ENCODE assay signal across 17 cellular contexts in the genomic region with DNA sequence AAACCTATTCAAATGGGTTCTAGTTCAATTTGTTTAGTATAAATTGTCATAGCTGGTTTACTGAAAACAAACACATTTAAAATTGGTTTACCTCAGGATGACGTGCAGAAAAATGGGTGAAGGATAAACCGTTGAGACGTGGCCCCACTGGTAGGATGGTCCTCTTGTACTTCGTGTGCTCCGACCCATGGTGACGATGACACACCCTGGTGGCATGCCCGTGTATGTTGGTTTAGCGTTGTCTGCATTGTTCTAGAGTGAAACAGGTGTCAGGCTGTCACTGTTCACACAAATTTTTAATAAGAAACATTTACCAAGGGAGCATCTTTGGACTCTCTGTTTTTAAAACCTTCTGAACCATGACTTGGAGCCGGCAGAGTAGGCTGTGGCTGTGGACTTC. TPM values are rescaled to one million over a fixed set of nuclear protein-coding genes. Genes with fewer than 3 reads are reported as not detected.
DNase-seq lines count a peak whose midpoint lies in the region; ATAC-seq lines count a peak whose summit lies in the region.
"Had no signal": no experiment of that assay in that cellular context is flagged by ENCODE, and none has a peak within 500 bp of the region (broad histone marks: within the 10 kb centered on the region; RNA-seq: fewer than 3 reads in every experiment).

No MANE protein-coding gene starts in this region.

- H3K9me3 Mint-ChIP-seq in activated naive CD4-positive, alpha-beta T cell treated with anti-CD3 and anti-CD28 coated beads, Interleukin-2, amount 50 U/mL, for 24 hours = no peaks in the 10 kb centered on the region
- no peaks in the 10 kb centered on the region for H3K9me3 Mint-ChIP-seq in activated naive CD4-positive, alpha-beta T cell treated with anti-CD3 and anti-CD28 coated beads, Interleukin-2, amount 10 ng/mL, durations not matched to agents 7 days and 5 days
- H3K9me3 Mint-ChIP-seq: activated T-helper 2 cell treated with anti-CD3 and anti-CD28 coated beads, Interferon-gamma antibody, Interleukin-2, Interleukin-4, amounts not matched to agents 10 μg/mL and 5 μg/mL and 100 μg/mL, durations not matched to agents 14 hours and 24 hours and 36 hours; HFFc6; neural crest cell had no signal

- peaks cover 71% of the 10 kb centered on the region for H3K4me1 Mint-ChIP-seq in activated naive CD4-positive, alpha-beta T cell treated with anti-CD3 and anti-CD28 coated beads, Interleukin-2, amount 50 U/mL, for 24 hours
- H3K4me1 Mint-ChIP-seq in activated naive CD4-positive, alpha-beta T cell treated with anti-CD3 and anti-CD28 coated beads, Interleukin-2, amount 10 ng/mL, durations not matched to agents 7 days and 5 days = peaks cover 46% of the 10 kb centered on the region
- H3K4me1 Mint-ChIP-seq in T-helper 17 cell = peaks cover 53% of the 10 kb centered on the region

- H3K9me3 ChIP-seq in T-helper 17 cell (ENCODE audit: control insufficient read depth, low read length, poor library complexity, severe bottlenecking) = no peaks in the 10 kb centered on the region
- H3K9me3 ChIP-seq: stomach, vagina had no signal

- DNase-seq in activated naive CD4-positive, alpha-beta T cell treated with anti-CD3 and anti-CD28 coated beads, Interleukin-2, amount 10 ng/mL, durations not matched to agents 7 days and 5 days = no peak
- DNase-seq in T-helper 17 cell = no peak
- DNase-seq in glomerular visceral epithelial cell (ENCODE audit: extremely low spot score) = peak; percentile 66
- DNase-seq in NCI-H446 (lab: John Stamatoyannopoulos, UW) = no peak
- no peak for DNase-seq in GM19240 (ENCODE audit: insufficient read length, low spot score)
- DNase-seq in cortex of kidney (lab: John Stamatoyannopoulos, UW) = no peak
- DNase-seq: activated CD4-positive, alpha-beta T cell treated with anti-CD3 and anti-CD28 coated beads, Interleukin-2, amount 50 U/mL, for 48 hours; erythroblast; HFFc6; NCI-H1694; stomach had no signal

- ATAC-seq in T-helper 17 cell = no peak
- no peak for ATAC-seq in HG03521 (IDR thresholded peaks at IDR 0.05; ENCODE audit: unreplicated experiment)
- ATAC-seq: SK-N-SH treated with all-trans-retinoic acid at 6 μM for 48 hours had no signal

- peaks cover 28% of the 10 kb centered on the region for H3K36me3 Mint-ChIP-seq in activated naive CD4-positive, alpha-beta T cell treated with anti-CD3 and anti-CD28 coated beads, Interleukin-2, amount 50 U/mL, for 24 hours
- peaks cover 76% of the 10 kb centered on the region for H3K36me3 Mint-ChIP-seq in activated naive CD4-positive, alpha-beta T cell treated with anti-CD3 and anti-CD28 coated beads, Interleukin-2, amount 10 ng/mL, durations not matched to agents 7 days and 5 days
- H3K36me3 Mint-ChIP-seq in T-helper 17 cell (ENCODE audit: low read depth) = peaks cover 21% of the 10 kb centered on the region

- H3K4me3 Mint-ChIP-seq in activated naive CD4-positive, alpha-beta T cell treated with anti-CD3 and anti-CD28 coated beads, Interleukin-2, amount 50 U/mL, for 24 hours = no peak overlapping the region
- H3K4me3 Mint-ChIP-seq in activated naive CD4-positive, alpha-beta T cell treated with anti-CD3 and anti-CD28 coated beads, Interleukin-2, amount 10 ng/mL, durations not matched to agents 7 days and 5 days = no peak overlapping the region
- no peak overlapping the region for H3K4me3 Mint-ChIP-seq in T-helper 17 cell
- H3K4me3 Mint-ChIP-seq: HFFc6, neural crest cell had no signal

- CTCF ChIA-PET in activated naive CD4-positive, alpha-beta T cell treated with anti-CD3 and anti-CD28 coated beads, Interleukin-2, amount 10 ng/mL, durations not matched to agents 7 days and 5 days (lab: Charles Lee) = interaction anchor here (0.7 kb wide), 1 partner anchor 1179 kb away, joined by 3 read pairs; no protein-coding TSS in a partner anchor

- H3K27ac Mint-ChIP-seq in activated naive CD4-positive, alpha-beta T cell treated with anti-CD3 and anti-CD28 coated beads, Interleukin-2, amount 50 U/mL, for 24 hours = peak overlapping the region; percentile 82
- no peak overlapping the region for H3K27ac Mint-ChIP-seq in activated naive CD4-positive, alpha-beta T cell treated with anti-CD3 and anti-CD28 coated beads, Interleukin-2, amount 10 ng/mL, durations not matched to agents 7 days and 5 days
- peak overlapping the region; percentile 96 for H3K27ac Mint-ChIP-seq in T-helper 17 cell
- H3K27ac Mint-ChIP-seq: activated T-helper 2 cell treated with anti-CD3 and anti-CD28 coated beads, Interferon-gamma antibody, Interleukin-2, Interleukin-4, amounts not matched to agents 10 μg/mL and 5 μg/mL and 100 μg/mL, durations not matched to agents 14 hours and 24 hours and 36 hours; HFFc6 had no signal

- H3K27me3 Mint-ChIP-seq in activated naive CD4-positive, alpha-beta T cell treated with anti-CD3 and anti-CD28 coated beads, Interleukin-2, amount 50 U/mL, for 24 hours = no peaks in the 10 kb centered on the region
- no peaks in the 10 kb centered on the region for H3K27me3 Mint-ChIP-seq in activated naive CD4-positive, alpha-beta T cell treated with anti-CD3 and anti-CD28 coated beads, Interleukin-2, amount 10 ng/mL, durations not matched to agents 7 days and 5 days
- no peaks in the 10 kb centered on the region for H3K27me3 Mint-ChIP-seq in T-helper 17 cell

RNA-seq across cellular contexts. Expression of a gene that starts 8.3 kb away (rescaled TPM):
- 100 to 1,000 TPM; 872 to 886 TPM for total RNA-seq in T-helper 17 cell
